ENCODE assay signal across 1 cellular context in genomic region chr15:65901836-65902235, GRCh38.
TF ChIP-seq lines count a peak whose summit lies in the region.

No MANE protein-coding gene starts in this region.

TF ChIP-seq in GM12878, 131 proteins besides CTCF, POLR2A, EP300 and RAD21 (continued from another document):
- TF ChIP-seq STAT3 (IDR thresholded peaks at IDR 0.05; ENCODE audit: low read depth, low read length), result no peak
- TF ChIP-seq CHD2 (IDR thresholded peaks at IDR 0.05; ENCODE audit: borderline replicate concordance, low read depth, low read length), result no peak
- TF ChIP-seq, protein P1, sequence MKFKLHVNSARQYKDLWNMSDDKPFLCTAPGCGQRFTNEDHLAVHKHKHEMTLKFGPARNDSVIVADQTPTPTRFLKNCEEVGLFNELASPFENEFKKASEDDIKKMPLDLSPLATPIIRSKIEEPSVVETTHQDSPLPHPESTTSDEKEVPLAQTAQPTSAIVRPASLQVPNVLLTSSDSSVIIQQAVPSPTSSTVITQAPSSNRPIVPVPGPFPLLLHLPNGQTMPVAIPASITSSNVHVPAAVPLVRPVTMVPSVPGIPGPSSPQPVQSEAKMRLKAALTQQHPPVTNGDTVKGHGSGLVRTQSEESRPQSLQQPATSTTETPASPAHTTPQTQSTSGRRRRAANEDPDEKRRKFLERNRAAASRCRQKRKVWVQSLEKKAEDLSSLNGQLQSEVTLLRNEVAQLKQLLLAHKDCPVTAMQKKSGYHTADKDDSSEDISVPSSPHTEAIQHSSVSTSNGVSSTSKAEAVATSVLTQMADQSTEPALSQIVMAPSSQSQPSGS (IDR thresholded peaks at IDR 0.05; ENCODE audit: low read length), result no peak
- TF ChIP-seq STAT1 (conservative IDR thresholded peaks at IDR 0.05), result no peak
- no peak for TF ChIP-seq CHD4 (IDR thresholded peaks at IDR 0.05)
